Comparison of ENCODE assay signal across 24 cellular contexts in genomic region chr1:150912623-150913022, GRCh38. TPM values are rescaled to one million over a fixed set of nuclear protein-coding genes. Genes with fewer than 3 reads are reported as not detected.
"Had no signal": no experiment of that assay in that cellular context is flagged by ENCODE, and none has a peak within 500 bp of the region (broad histone marks: within the 10 kb centered on the region; RNA-seq: fewer than 3 reads in every experiment).

No MANE protein-coding gene starts in this region.

- DNase-seq: activated CD4-positive, alpha-beta memory T cell treated with anti-CD3 and anti-CD28 coated beads, Interleukin-2, amount 10 ng/mL, durations not matched to agents 7 days and 5 days; activated CD4-positive, alpha-beta T cell treated with anti-CD3 and anti-CD28 coated beads, Interleukin-2, amount 10 ng/mL, durations not matched to agents 7 days and 5 days; activated CD4-positive, CD25-positive, alpha-beta regulatory T cell; activated CD8-positive, alpha-beta memory T cell treated with anti-CD3 and anti-CD28 coated beads, Interleukin-2, amount 50 U/mL, for 4 hours; activated gamma-delta T cell treated with Interleukin-2 at 50 U/mL for 16 hours; activated naive CD4-positive, alpha-beta T cell treated with anti-CD3 and anti-CD28 coated beads, Interleukin-2, amount 10 ng/mL, durations not matched to agents 7 days and 5 days; activated naive CD8-positive, alpha-beta T cell treated with anti-CD3 and anti-CD28 coated beads for 36 hours; activated T-cell treated with anti-CD3 and anti-CD28 coated beads, Interleukin-2, amount 50 U/mL, for 72 hours; brain microvascular endothelial cell; MM.1S; NCI-H1105; NCI-H1436; NCI-H1694 treated with DMSO at 0.1 percent for 48 hours; NCI-H2029 treated with DMSO at 0.1 percent for 48 hours; NCI-H510A treated with DMSO at 0.1 percent for 48 hours; NCI-H69; PC-3; SHP77 treated with DMSO at 0.1 percent for 48 hours; T-helper 17 cell; T-helper 9 cell had no signal

- H3K27me3 ChIP-seq: brain microvascular endothelial cell, cardiac muscle cell had no signal

- ATAC-seq: activated T-cell treated with anti-CD3 and anti-CD28 coated beads, Interleukin-2, amount 50 U/mL, for 72 hours; PC-3; T-helper 17 cell had no signal

- H3K4me3 Mint-ChIP-seq: activated CD4-positive, alpha-beta memory T cell treated with anti-CD3 and anti-CD28 coated beads, Interleukin-2, amount 10 ng/mL, durations not matched to agents 7 days and 5 days; activated CD4-positive, alpha-beta T cell treated with anti-CD3 and anti-CD28 coated beads, Interleukin-2, amount 10 ng/mL, durations not matched to agents 7 days and 5 days; activated naive CD4-positive, alpha-beta T cell treated with anti-CD3 and anti-CD28 coated beads, Interleukin-2, amount 10 ng/mL, durations not matched to agents 7 days and 5 days; activated naive CD8-positive, alpha-beta T cell treated with anti-CD3 and anti-CD28 coated beads for 36 hours; activated T-cell treated with anti-CD3 and anti-CD28 coated beads, Interleukin-2, amount 50 U/mL, for 72 hours; T-helper 17 cell had no signal

- H3K27me3 Mint-ChIP-seq: activated CD4-positive, alpha-beta memory T cell treated with anti-CD3 and anti-CD28 coated beads, Interleukin-2, amount 10 ng/mL, durations not matched to agents 7 days and 5 days; activated CD4-positive, alpha-beta T cell treated with anti-CD3 and anti-CD28 coated beads, Interleukin-2, amount 10 ng/mL, durations not matched to agents 7 days and 5 days; activated naive CD8-positive, alpha-beta T cell treated with anti-CD3 and anti-CD28 coated beads for 36 hours had no signal

- H3K4me3 ChIP-seq: cardiac muscle cell had no signal

- H3K4me1 Mint-ChIP-seq: activated CD4-positive, alpha-beta memory T cell treated with anti-CD3 and anti-CD28 coated beads, Interleukin-2, amount 10 ng/mL, durations not matched to agents 7 days and 5 days; activated CD4-positive, alpha-beta T cell treated with anti-CD3 and anti-CD28 coated beads, Interleukin-2, amount 10 ng/mL, durations not matched to agents 7 days and 5 days; activated naive CD4-positive, alpha-beta T cell treated with anti-CD3 and anti-CD28 coated beads, Interleukin-2, amount 10 ng/mL, durations not matched to agents 7 days and 5 days had no signal

- H3K36me3 ChIP-seq: brain microvascular endothelial cell, cardiac muscle cell had no signal

- H3K27ac Mint-ChIP-seq: activated CD4-positive, alpha-beta memory T cell treated with anti-CD3 and anti-CD28 coated beads, Interleukin-2, amount 10 ng/mL, durations not matched to agents 7 days and 5 days; activated CD4-positive, alpha-beta T cell treated with anti-CD3 and anti-CD28 coated beads, Interleukin-2, amount 10 ng/mL, durations not matched to agents 7 days and 5 days; activated naive CD4-positive, alpha-beta T cell treated with anti-CD3 and anti-CD28 coated beads, Interleukin-2, amount 10 ng/mL, durations not matched to agents 7 days and 5 days; activated naive CD8-positive, alpha-beta T cell treated with anti-CD3 and anti-CD28 coated beads for 36 hours; activated T-cell treated with anti-CD3 and anti-CD28 coated beads, Interleukin-2, amount 50 U/mL, for 72 hours; activated T-helper 2 cell treated with anti-CD3 and anti-CD28 coated beads, Interferon-gamma antibody, Interleukin-2, Interleukin-4, amounts not matched to agents 10 μg/mL and 5 μg/mL and 100 μg/mL, durations not matched to agents 14 hours and 24 hours and 36 hours; T-helper 17 cell had no signal

- H3K27ac ChIP-seq: brain microvascular endothelial cell, cardiac muscle cell had no signal

- H3K36me3 Mint-ChIP-seq: activated naive CD4-positive, alpha-beta T cell treated with anti-CD3 and anti-CD28 coated beads, Interleukin-2, amount 10 ng/mL, durations not matched to agents 7 days and 5 days had no signal

RNA-seq across cellular contexts. Expression of gene CTXND2, which starts 25.7 kb away (rescaled TPM):
- total RNA-seq: activated CD4-positive, alpha-beta memory T cell treated with anti-CD3 and anti-CD28 coated beads, Interleukin-2, amount 10 ng/mL, durations not matched to agents 7 days and 5 days; activated CD4-positive, alpha-beta T cell treated with anti-CD3 and anti-CD28 coated beads, Interleukin-2, amount 10 ng/mL, durations not matched to agents 7 days and 5 days; activated CD8-positive, alpha-beta memory T cell treated with anti-CD3 and anti-CD28 coated beads for 36 hours; activated naive CD8-positive, alpha-beta T cell treated with anti-CD3 and anti-CD28 coated beads for 36 hours; activated T-cell treated with anti-CD3 and anti-CD28 coated beads, Interleukin-2, amount 50 U/mL, for 72 hours; activated T-helper 2 cell treated with anti-CD3 and anti-CD28 coated beads, Interferon-gamma antibody, Interleukin-2, Interleukin-4, amounts not matched to agents 10 μg/mL and 5 μg/mL and 100 μg/mL, durations not matched to agents 14 hours and 24 hours and 36 hours; cardiac muscle cell; PC-3; SK-MEL-5; T-helper 17 cell had no signal
